Comparison of ENCODE assay signal across 8 cellular contexts in the genomic region with DNA sequence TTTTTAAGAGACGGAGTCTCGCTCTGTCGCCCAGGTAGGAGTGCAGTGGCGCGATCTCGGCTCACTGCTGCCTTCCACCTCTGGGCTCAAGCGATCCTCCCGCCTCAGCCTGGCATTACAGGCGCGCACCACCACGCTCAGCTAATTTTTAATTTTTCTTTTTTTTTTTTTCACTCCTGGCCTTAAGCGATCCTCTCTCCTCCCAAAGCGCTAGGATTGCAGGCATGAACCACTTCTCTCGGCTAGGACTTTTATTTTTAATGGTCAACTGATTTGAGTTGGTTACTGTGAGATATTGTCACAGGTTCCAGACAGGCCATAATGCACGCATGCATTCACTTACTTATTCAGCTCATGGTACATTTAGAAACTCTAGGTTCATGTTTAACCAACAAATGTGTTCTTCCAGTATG. TPM values are rescaled to one million over a fixed set of nuclear protein-coding genes. Genes with fewer than 3 reads are reported as not detected.
A peak's percentile ranks its signal among the peaks of the same experiment; 100 is the strongest.
DNase-seq lines count a peak whose midpoint lies in the region; ATAC-seq and TF ChIP-seq lines count a peak whose summit lies in the region.

No MANE protein-coding gene starts in this region.

- intact Hi-C loops in prostate gland (cut with DNase I) = loop anchor here (10.0 kb wide), 1 partner anchor 819 kb away; no protein-coding TSS in a partner anchor

- H3K4me3 Mint-ChIP-seq in endothelial cell (ENCODE audit: unreplicated experiment) = peak overlapping the region; percentile 94

- H3K9me3 Mint-ChIP-seq in endothelial cell (ENCODE audit: unreplicated experiment) = no peaks in the 10 kb centered on the region

- peak overlapping the region; percentile 93 for H3K9ac ChIP-seq in Loucy (ENCODE audit: low read depth, low read length, poor library complexity, severe bottlenecking)

- no peak for DNase-seq in endothelial cell (ENCODE audit: low spot score)
- DNase-seq in prostate gland (ENCODE audit: low spot score) = no peak
- DNase-seq in HEK293T (ENCODE audit: extremely low spot score) = no peak
- DNase-seq in GF-D8 (lab: John Stamatoyannopoulos, UW) = no peak
- DNase-seq in NCI-H446 treated with DMSO at 0.1 percent for 48 hours (lab: John Stamatoyannopoulos, UW) = no peak
- no peak for DNase-seq in RKO (ENCODE audit: low spot score)

- peak; percentile 32 for ATAC-seq in GM19455 (IDR thresholded peaks at IDR 0.05; ENCODE audit: unreplicated experiment)

- peaks cover 5% of the 10 kb centered on the region for H3K36me3 Mint-ChIP-seq in endothelial cell (ENCODE audit: low read depth, unreplicated experiment)

- peaks cover 3% of the 10 kb centered on the region for H3K27me3 Mint-ChIP-seq in endothelial cell (ENCODE audit: unreplicated experiment)

- H3K9me2 ChIP-seq in Loucy (replicated peaks; ENCODE audit: low read depth, low read length) = no peaks in the 10 kb centered on the region

- H3K9me3 ChIP-seq in Loucy (ENCODE audit: insufficient read depth, low read depth, low read length) (no peaks in the 10 kb centered on the region), prostate gland (no peaks in the 10 kb centered on the region)

- CTCF ChIA-PET in HEK293T (lab: Yijun Ruan, JAX) = no interaction called here

- no peak for TF ChIP-seq POLR2A in prostate gland (IDR thresholded peaks at IDR 0.05)

- H3K27ac Mint-ChIP-seq in endothelial cell (ENCODE audit: unreplicated experiment) = peak overlapping the region; percentile 93

- 7% methylated on average over 15 of the region's 15 CpGs for WGBS in prostate gland

- H3K27me3 ChIP-seq in Loucy (ENCODE audit: insufficient read depth, low read length, poor library complexity, severe bottlenecking) = no peaks in the 10 kb centered on the region
- H3K27me3 ChIP-seq in prostate gland (replicated peaks; ENCODE audit: insufficient read depth) = no peaks in the 10 kb centered on the region

- peaks cover 49% of the 10 kb centered on the region for H3K79me2 ChIP-seq in Loucy (ENCODE audit: insufficient read depth, low read length)

- H3K4me1 Mint-ChIP-seq in endothelial cell (ENCODE audit: unreplicated experiment) = peaks cover 13% of the 10 kb centered on the region

- H2AFZ ChIP-seq in Loucy (ENCODE audit: low read length) = peak overlapping the region; percentile 97

- POLR2A ChIA-PET in HEK293T (lab: Yijun Ruan, JAX) = interaction anchor here (0.6 to 6.0 kb wide), 16 partner anchors 9 to 1162 kb away, joined by 3 to 88 read pairs (median 4); partner anchors contain the start of genes DHRS11, GGNBP2, MRM1 and SLFN11

- peak overlapping the region; percentile 91 to 95 for H3K27ac ChIP-seq in prostate gland

- peak overlapping the region; percentile 88 for H3K4me2 ChIP-seq in Loucy (ENCODE audit: low read depth, low read length, poor library complexity, severe bottlenecking)

- 0 out of 2 replicates have a peak, but pooled peaks cover 2% of the 10 kb centered on the region for H3F3A ChIP-seq in Loucy (ENCODE audit: low read depth)

- H4K20me1 ChIP-seq in Loucy (ENCODE audit: insufficient read depth, low read length, poor library complexity, severe bottlenecking) = peaks cover 4% of the 10 kb centered on the region

- TF ChIP-seq CTCF in Loucy (conservative IDR thresholded peaks at IDR 0.05; ENCODE audit: low read length) (no peak), endothelial cell (IDR thresholded peaks at IDR 0.05; ENCODE audit: unreplicated experiment) (no peak), prostate gland (IDR thresholded peaks at IDR 0.05) (no peak)

- H3K4me3 ChIP-seq in Loucy (ENCODE audit: low read length, poor library complexity, severe bottlenecking) (peak overlapping the region; percentile 97), prostate gland (peak overlapping the region; percentile 80 to 85)

- peaks cover 6% of the 10 kb centered on the region; the same call in 1 of the 2 replicates for H3K36me3 ChIP-seq in Loucy (ENCODE audit: insufficient read depth, low read length)
- H3K36me3 ChIP-seq in prostate gland = no peaks in the 10 kb centered on the region

- H3K4me1 ChIP-seq in Loucy (ENCODE audit: insufficient read depth, low read length, poor library complexity, severe bottlenecking) = peaks cover 34% of the 10 kb centered on the region
- H3K4me1 ChIP-seq in prostate gland (replicated peaks) = peaks cover 5% of the 10 kb centered on the region

TF ChIP-seq in HEK293T, 16 proteins besides CTCF, POLR2A, EP300 and RAD21:
- no peak for TF ChIP-seq ELF4 (IDR thresholded peaks at IDR 0.05)
- TF ChIP-seq FOXK2 (IDR thresholded peaks at IDR 0.05) = no peak
- no peak for TF ChIP-seq L3MBTL2 (conservative IDR thresholded peaks at IDR 0.05)
- no peak for TF ChIP-seq PKNOX1 (IDR thresholded peaks at IDR 0.05)
- TF ChIP-seq CTBP1 (IDR thresholded peaks at IDR 0.05; ENCODE audit: borderline replicate concordance) = no peak
- no peak for TF ChIP-seq FOXA1 (IDR thresholded peaks at IDR 0.05)
- no peak for TF ChIP-seq BHLHE40 (IDR thresholded peaks at IDR 0.05; ENCODE audit: borderline replicate concordance)
- no peak for TF ChIP-seq SUZ12 (IDR thresholded peaks at IDR 0.05)
- no peak for TF ChIP-seq ARNT (IDR thresholded peaks at IDR 0.05)
- no peak for TF ChIP-seq FOXM1 (IDR thresholded peaks at IDR 0.05; ENCODE audit: borderline replicate concordance)
- no peak for TF ChIP-seq TARDBP (IDR thresholded peaks at IDR 0.05)
- no peak for TF ChIP-seq SP1 (IDR thresholded peaks at IDR 0.05)
- TF ChIP-seq HDGF (IDR thresholded peaks at IDR 0.05; ENCODE audit: borderline replicate concordance) = no peak
- no peak for TF ChIP-seq LEF1 (IDR thresholded peaks at IDR 0.05; ENCODE audit: borderline replicate concordance)
- TF ChIP-seq NFRKB (IDR thresholded peaks at IDR 0.05) = no peak
- TF ChIP-seq ZNF384 (IDR thresholded peaks at IDR 0.05) = no peak

RNA-seq across cellular contexts. Expression of gene PIGW, which starts 0.9 kb away (rescaled TPM):
- 5.4 TPM for total RNA-seq in endothelial cell (ENCODE audit: unreplicated experiment)
- total RNA-seq in prostate gland = 1 to 10 TPM; 6.4 to 7.1 TPM

RNA-seq across cellular contexts. Expression of gene MYO19, which starts 1.0 kb away (rescaled TPM):
- total RNA-seq in endothelial cell (ENCODE audit: unreplicated experiment) = 60.3 TPM
- total RNA-seq in prostate gland = 10 to 100 TPM; 49.4 to 56.4 TPM

RNA-seq across cellular contexts. Expression of gene GGNBP2, which starts 9.0 kb away (rescaled TPM):
- total RNA-seq in endothelial cell (ENCODE audit: unreplicated experiment) = 84.4 TPM
- 10 to 100 TPM; 34.8 to 71.7 TPM for total RNA-seq in prostate gland

RNA-seq across cellular contexts. Expression of gene ZNHIT3, which starts 49.2 kb away (rescaled TPM):
- total RNA-seq in endothelial cell (ENCODE audit: unreplicated experiment) = 46.9 TPM
- 10 to 100 TPM; 29.1 to 36.9 TPM for total RNA-seq in prostate gland

RNA-seq across cellular contexts. Expression of gene DHRS11, which starts 56.0 kb away (rescaled TPM):
- 3.9 TPM for total RNA-seq in endothelial cell (ENCODE audit: unreplicated experiment)
- total RNA-seq in prostate gland = 1 to 10 TPM; 8.0 to 8.2 TPM
